ENCODE assay signal across 11 cellular contexts in the genomic region with DNA sequence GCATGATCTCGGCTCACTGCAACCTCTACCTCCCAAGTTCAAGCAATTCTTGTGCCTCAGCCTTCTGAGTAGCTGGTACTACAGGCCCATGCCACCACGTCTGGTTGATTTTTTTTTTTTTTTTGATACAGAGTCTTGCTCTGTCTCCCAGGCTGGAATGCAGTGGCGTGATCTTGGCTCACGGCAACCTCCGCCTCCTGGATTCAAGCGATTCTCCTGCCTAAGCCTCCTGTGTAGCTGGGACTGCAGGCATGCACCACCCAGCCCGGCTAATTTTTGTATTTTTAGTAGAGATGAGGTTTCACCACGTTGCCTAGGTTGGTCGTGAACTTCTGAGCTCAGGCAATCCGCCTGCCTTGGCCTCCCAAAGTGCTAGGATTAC. TPM values are rescaled to one million over a fixed set of nuclear protein-coding genes. Genes with fewer than 3 reads are reported as not detected.
"Had no signal": no experiment of that assay in that cellular context is flagged by ENCODE, and none has a peak within 500 bp of the region (broad histone marks: within the 10 kb centered on the region; RNA-seq: fewer than 3 reads in every experiment).

No MANE protein-coding gene starts in this region.

RNA-seq across cellular contexts. Expression of a gene that starts 18.2 kb away (rescaled TPM):
- total RNA-seq: dermis microvascular lymphatic vessel endothelial cell, esophagus mucosa, fibroblast of lung, foreskin keratinocyte, lung microvascular endothelial cell, osteoblast, prostate gland, spleen had no signal
- polyA plus RNA-seq: fibroblast of lung, foreskin keratinocyte, heart right ventricle had no signal

RNA-seq across cellular contexts. Expression of a gene that starts 18.2 kb away (rescaled TPM):
- total RNA-seq: dermis microvascular lymphatic vessel endothelial cell; lung microvascular endothelial cell; natural killer cell treated with Interleukin-12 subunit alpha and Interleukin-12 subunit beta and Interleukin-15 and Interleukin-18, amount 100 ng/mL, for 72 hours; osteoblast; sciatic nerve had no signal
